In genomic region chr22:22918297-22918965, GRCh38 we compare ENCODE assay signal across 29 cellular contexts. TPM values are rescaled to one million over a fixed set of nuclear protein-coding genes. Genes with fewer than 3 reads are reported as not detected.
"Had no signal": no experiment of that assay in that cellular context is flagged by ENCODE, and none has a peak within 500 bp of the region (broad histone marks: within the 10 kb centered on the region; RNA-seq: fewer than 3 reads in every experiment).

No MANE protein-coding gene starts in this region.

- H3K4me2 ChIP-seq: hepatocyte, smooth muscle cell had no signal

- H2AFZ ChIP-seq: hepatocyte had no signal

- ATAC-seq: foreskin keratinocyte; gastroesophageal sphincter; heart left ventricle; left lobe of liver; natural killer cell treated with Interleukin-12 subunit alpha and Interleukin-12 subunit beta and Interleukin-15 and Interleukin-18, amount 100 ng/mL, for 72 hours; sciatic nerve had no signal

- H3K27me3 ChIP-seq: foreskin keratinocyte, heart left ventricle, hepatocyte, right atrium auricular region, testis had no signal

- H3K4me3 Mint-ChIP-seq: memory B cell; natural killer cell treated with Interleukin-12 subunit alpha and Interleukin-12 subunit beta and Interleukin-15 and Interleukin-18, amount 100 ng/mL, for 72 hours; neural crest cell; type B pancreatic cell had no signal

- H3K27ac ChIP-seq: esophagus muscularis mucosa, foreskin keratinocyte, gastroesophageal sphincter, heart left ventricle, hepatocyte, prostate gland, right atrium auricular region, testis, tibial artery had no signal

- H3K9me3 ChIP-seq: esophagus muscularis mucosa, gastroesophageal sphincter, heart left ventricle, prostate gland, right atrium auricular region, testis, tibial artery had no signal

- H3K36me3 Mint-ChIP-seq: memory B cell; natural killer cell treated with Interleukin-12 subunit alpha and Interleukin-12 subunit beta and Interleukin-15 and Interleukin-18, amount 100 ng/mL, for 72 hours; type B pancreatic cell had no signal

- H3K36me3 ChIP-seq: esophagus muscularis mucosa, gastroesophageal sphincter, heart left ventricle, prostate gland, right atrium auricular region, tibial artery had no signal

- H3K27ac Mint-ChIP-seq: memory B cell; natural killer cell treated with Interleukin-12 subunit alpha and Interleukin-12 subunit beta and Interleukin-15 and Interleukin-18, amount 100 ng/mL, for 72 hours; type B pancreatic cell had no signal

- H3K79me2 ChIP-seq: hepatocyte had no signal

- H3K27me3 Mint-ChIP-seq: memory B cell; natural killer cell treated with Interleukin-12 subunit alpha and Interleukin-12 subunit beta and Interleukin-15 and Interleukin-18, amount 100 ng/mL, for 72 hours had no signal

- DNase-seq: dermis blood vessel endothelial cell; effector memory CD4-positive, alpha-beta T cell; foreskin keratinocyte; kidney; stimulated activated CD4-positive, alpha-beta T cell treated with anti-CD3 and anti-CD28 coated beads, Interleukin-12 subunit alpha, Interleukin-12 subunit beta, amount 100 ng/mL, for 4 hours; stimulated activated CD4-positive, alpha-beta T cell treated with anti-CD3 and anti-CD28 coated beads, Interleukin-1b, Interleukin-23, amount 100 ng/mL, for 48 hours; stimulated activated CD4-positive, alpha-beta T cell treated with anti-CD3 and anti-CD28 coated beads, Interleukin-4, amount 100 ng/mL, for 24 hours; stimulated activated naive CD4-positive, alpha-beta T cell; substantia nigra; testis; tibial artery had no signal

- H3K4me1 ChIP-seq: esophagus muscularis mucosa, foreskin keratinocyte, gastroesophageal sphincter, heart left ventricle, prostate gland, right atrium auricular region, testis, tibial artery had no signal

- H3K4me3 ChIP-seq: esophagus muscularis mucosa, gastroesophageal sphincter, heart left ventricle, hepatocyte, lung, prostate gland, right atrium auricular region, smooth muscle cell, testis, tibial artery had no signal

- H3K9me3 Mint-ChIP-seq: memory B cell; natural killer cell treated with Interleukin-12 subunit alpha and Interleukin-12 subunit beta and Interleukin-15 and Interleukin-18, amount 100 ng/mL, for 72 hours; neural crest cell; type B pancreatic cell had no signal

RNA-seq across cellular contexts. Expression of gene IGLL5, which starts 30.8 kb away (rescaled TPM):
- total RNA-seq: dermis blood vessel endothelial cell, endothelial cell of umbilical vein, epithelial cell of proximal tubule, fibroblast of lung, foreskin keratinocyte, hepatocyte, neural crest cell, osteoblast, prostate gland, smooth muscle cell had no signal
